1 cellular context compared by ENCODE assay signal in the genomic region with DNA sequence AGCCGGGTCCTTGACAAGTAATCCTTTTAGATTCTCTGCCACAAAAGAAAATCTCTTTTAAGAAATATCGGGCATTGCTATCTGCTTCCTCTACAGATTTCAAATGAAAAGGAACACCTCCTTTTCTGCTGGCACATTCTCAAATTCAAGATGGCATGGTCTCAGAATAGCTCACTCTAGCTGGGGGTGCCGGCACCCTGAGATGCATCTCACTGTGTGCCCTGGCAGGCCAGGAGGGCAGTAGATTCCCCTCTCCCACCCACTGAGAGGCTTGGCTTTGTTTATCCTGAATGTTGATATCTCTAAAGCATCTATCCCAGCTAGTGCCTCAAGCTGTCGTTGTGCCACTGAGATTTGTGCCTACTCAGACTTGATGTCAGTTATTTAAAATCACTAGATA.
A peak's percentile ranks its signal among the peaks of the same experiment; 100 is the strongest.
TF ChIP-seq lines count a peak whose summit lies in the region.

No MANE protein-coding gene starts in this region.

TF ChIP-seq in HEK293, 187 proteins besides CTCF, POLR2A, EP300 and RAD21 (continued from another document):
- TF ChIP-seq ZNF140 (tag by site-specific recombination; IDR thresholded peaks at IDR 0.05) = no peak
- TF ChIP-seq ZNF558 (tag by site-specific recombination; IDR thresholded peaks at IDR 0.05) = no peak
- no peak for TF ChIP-seq ZNF707 (tag by site-specific recombination; IDR thresholded peaks at IDR 0.05)
- no peak for TF ChIP-seq ZSCAN16 (tag by site-specific recombination; IDR thresholded peaks at IDR 0.05)
- no peak for TF ChIP-seq SETDB1 (IDR thresholded peaks at IDR 0.05; ENCODE audit: insufficient read length, low read length)
- no peak for TF ChIP-seq ZNF132 (tag by site-specific recombination; IDR thresholded peaks at IDR 0.05; ENCODE audit: borderline replicate concordance)
- TF ChIP-seq, protein P1, sequence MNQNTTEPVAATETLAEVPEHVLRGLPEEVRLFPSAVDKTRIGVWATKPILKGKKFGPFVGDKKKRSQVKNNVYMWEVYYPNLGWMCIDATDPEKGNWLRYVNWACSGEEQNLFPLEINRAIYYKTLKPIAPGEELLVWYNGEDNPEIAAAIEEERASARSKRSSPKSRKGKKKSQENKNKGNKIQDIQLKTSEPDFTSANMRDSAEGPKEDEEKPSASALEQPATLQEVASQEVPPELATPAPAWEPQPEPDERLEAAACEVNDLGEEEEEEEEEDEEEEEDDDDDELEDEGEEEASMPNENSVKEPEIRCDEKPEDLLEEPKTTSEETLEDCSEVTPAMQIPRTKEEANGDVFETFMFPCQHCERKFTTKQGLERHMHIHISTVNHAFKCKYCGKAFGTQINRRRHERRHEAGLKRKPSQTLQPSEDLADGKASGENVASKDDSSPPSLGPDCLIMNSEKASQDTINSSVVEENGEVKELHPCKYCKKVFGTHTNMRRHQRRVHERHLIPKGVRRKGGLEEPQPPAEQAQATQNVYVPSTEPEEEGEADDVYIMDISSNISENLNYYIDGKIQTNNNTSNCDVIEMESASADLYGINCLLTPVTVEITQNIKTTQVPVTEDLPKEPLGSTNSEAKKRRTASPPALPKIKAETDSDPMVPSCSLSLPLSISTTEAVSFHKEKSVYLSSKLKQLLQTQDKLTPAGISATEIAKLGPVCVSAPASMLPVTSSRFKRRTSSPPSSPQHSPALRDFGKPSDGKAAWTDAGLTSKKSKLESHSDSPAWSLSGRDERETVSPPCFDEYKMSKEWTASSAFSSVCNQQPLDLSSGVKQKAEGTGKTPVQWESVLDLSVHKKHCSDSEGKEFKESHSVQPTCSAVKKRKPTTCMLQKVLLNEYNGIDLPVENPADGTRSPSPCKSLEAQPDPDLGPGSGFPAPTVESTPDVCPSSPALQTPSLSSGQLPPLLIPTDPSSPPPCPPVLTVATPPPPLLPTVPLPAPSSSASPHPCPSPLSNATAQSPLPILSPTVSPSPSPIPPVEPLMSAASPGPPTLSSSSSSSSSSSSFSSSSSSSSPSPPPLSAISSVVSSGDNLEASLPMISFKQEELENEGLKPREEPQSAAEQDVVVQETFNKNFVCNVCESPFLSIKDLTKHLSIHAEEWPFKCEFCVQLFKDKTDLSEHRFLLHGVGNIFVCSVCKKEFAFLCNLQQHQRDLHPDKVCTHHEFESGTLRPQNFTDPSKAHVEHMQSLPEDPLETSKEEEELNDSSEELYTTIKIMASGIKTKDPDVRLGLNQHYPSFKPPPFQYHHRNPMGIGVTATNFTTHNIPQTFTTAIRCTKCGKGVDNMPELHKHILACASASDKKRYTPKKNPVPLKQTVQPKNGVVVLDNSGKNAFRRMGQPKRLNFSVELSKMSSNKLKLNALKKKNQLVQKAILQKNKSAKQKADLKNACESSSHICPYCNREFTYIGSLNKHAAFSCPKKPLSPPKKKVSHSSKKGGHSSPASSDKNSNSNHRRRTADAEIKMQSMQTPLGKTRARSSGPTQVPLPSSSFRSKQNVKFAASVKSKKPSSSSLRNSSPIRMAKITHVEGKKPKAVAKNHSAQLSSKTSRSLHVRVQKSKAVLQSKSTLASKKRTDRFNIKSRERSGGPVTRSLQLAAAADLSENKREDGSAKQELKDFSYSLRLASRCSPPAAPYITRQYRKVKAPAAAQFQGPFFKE (tag by site-specific recombination; IDR thresholded peaks at IDR 0.05; ENCODE audit: borderline replicate concordance) = no peak
- no peak for TF ChIP-seq HOXD13 (CRISPR knock-in tag; IDR thresholded peaks at IDR 0.05; ENCODE audit: borderline replicate concordance)
- no peak for TF ChIP-seq ZNF157 (tag by site-specific recombination; IDR thresholded peaks at IDR 0.05)
- peak; percentile 63 for TF ChIP-seq ZIC2 (tag by site-specific recombination; IDR thresholded peaks at IDR 0.05)
- no peak for TF ChIP-seq SCRT1 (tag by site-specific recombination; IDR thresholded peaks at IDR 0.05; ENCODE audit: borderline replicate concordance)
- TF ChIP-seq, protein P2, sequence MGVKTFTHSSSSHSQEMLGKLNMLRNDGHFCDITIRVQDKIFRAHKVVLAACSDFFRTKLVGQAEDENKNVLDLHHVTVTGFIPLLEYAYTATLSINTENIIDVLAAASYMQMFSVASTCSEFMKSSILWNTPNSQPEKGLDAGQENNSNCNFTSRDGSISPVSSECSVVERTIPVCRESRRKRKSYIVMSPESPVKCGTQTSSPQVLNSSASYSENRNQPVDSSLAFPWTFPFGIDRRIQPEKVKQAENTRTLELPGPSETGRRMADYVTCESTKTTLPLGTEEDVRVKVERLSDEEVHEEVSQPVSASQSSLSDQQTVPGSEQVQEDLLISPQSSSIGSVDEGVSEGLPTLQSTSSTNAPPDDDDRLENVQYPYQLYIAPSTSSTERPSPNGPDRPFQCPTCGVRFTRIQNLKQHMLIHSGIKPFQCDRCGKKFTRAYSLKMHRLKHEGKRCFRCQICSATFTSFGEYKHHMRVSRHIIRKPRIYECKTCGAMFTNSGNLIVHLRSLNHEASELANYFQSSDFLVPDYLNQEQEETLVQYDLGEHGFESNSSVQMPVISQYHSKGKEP (tag by site-specific recombination; IDR thresholded peaks at IDR 0.05) = no peak
- peak; percentile 54 for TF ChIP-seq GLIS1 (tag by site-specific recombination; IDR thresholded peaks at IDR 0.05)
TF ChIP-seq in HEK293: peak in this region for 3.
